1 cellular context compared by ENCODE assay signal in the genomic region with DNA sequence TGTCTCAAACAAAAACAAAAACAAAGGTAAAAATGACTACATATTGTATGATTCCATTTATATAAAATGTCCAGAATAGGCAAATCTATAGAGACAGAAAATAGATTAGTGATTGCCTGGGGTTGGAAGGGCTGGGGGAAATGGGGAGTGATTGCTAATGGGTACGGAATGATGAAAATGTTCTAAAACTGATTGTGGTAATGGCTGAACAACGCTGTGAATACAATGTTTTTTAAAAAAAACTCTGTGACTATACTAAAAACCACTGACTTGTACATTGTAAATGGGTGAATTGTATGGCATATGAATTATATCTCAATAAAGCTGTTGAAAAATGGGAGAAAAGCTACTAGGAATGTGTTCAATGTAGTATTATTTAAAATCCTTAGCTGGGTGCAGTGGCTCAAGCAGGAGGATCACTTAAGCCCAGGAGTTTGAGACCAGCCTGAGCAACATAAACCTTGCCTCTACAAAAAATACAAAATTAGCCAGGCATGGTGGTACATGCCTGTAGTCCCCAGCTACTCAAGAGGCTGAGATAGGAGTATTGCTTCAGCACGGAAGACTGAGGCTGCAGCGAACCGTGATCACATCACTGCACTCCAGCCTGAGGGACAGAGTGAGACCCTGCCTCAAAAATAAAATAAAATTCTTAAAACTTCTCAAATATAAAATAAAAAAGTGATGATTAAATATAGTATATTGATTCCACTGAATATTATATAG.
TF ChIP-seq lines count a peak whose summit lies in the region.

No MANE protein-coding gene starts in this region.

TF ChIP-seq in HCT116, 20 proteins besides CTCF, POLR2A, EP300 and RAD21 (continued from another document):
- TF ChIP-seq REST (IDR thresholded peaks at IDR 0.05; ENCODE audit: low read depth): no peak
- TF ChIP-seq POLR2AphosphoS5 (IDR thresholded peaks at IDR 0.05; ENCODE audit: low read depth, low read length): no peak
- TF ChIP-seq MAX (IDR thresholded peaks at IDR 0.05): no peak
- TF ChIP-seq EZH2 (IDR thresholded peaks at IDR 0.05): no peak
- TF ChIP-seq ZFX (IDR thresholded peaks at IDR 0.05): no peak
- TF ChIP-seq ELF1 (IDR thresholded peaks at IDR 0.05; ENCODE audit: borderline replicate concordance, low read depth): no peak
- TF ChIP-seq, protein P1, sequence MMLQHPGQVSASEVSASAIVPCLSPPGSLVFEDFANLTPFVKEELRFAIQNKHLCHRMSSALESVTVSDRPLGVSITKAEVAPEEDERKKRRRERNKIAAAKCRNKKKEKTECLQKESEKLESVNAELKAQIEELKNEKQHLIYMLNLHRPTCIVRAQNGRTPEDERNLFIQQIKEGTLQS (IDR thresholded peaks at IDR 0.05): no peak
- TF ChIP-seq SP1 (IDR thresholded peaks at IDR 0.05; ENCODE audit: low read depth): no peak
- TF ChIP-seq TCF7L2 (IDR thresholded peaks at IDR 0.05; ENCODE audit: borderline replicate concordance, extremely low read depth, insufficient read depth, insufficient read length): no peak
- TF ChIP-seq SIN3A (IDR thresholded peaks at IDR 0.05; ENCODE audit: low read depth): no peak
- TF ChIP-seq ZBTB33 (IDR thresholded peaks at IDR 0.05; ENCODE audit: extremely low read depth, insufficient replicate concordance, low read length): no peak
- TF ChIP-seq JUND (IDR thresholded peaks at IDR 0.05): no peak
